9 cellular contexts compared by ENCODE assay signal in genomic region chr3:122365582-122366378, GRCh38. TPM values are rescaled to one million over a fixed set of nuclear protein-coding genes. Genes with fewer than 3 reads are reported as not detected.
DNase-seq lines count a peak whose midpoint lies in the region; ATAC-seq, FAIRE-seq and TF ChIP-seq lines count a peak whose summit lies in the region.
"Not testable (repeated sequence)": the region's sequence is repeated elsewhere in the genome, so short reads cannot be mapped to it uniquely, and the experiment has no call there.
"Had no signal": no experiment of that assay in that cellular context is flagged by ENCODE, and none has a peak within 500 bp of the region (broad histone marks: within the 10 kb centered on the region; RNA-seq: fewer than 3 reads in every experiment).

No MANE protein-coding gene starts in this region.

- ATAC-seq in GM18505 (IDR thresholded peaks at IDR 0.05; ENCODE audit: unreplicated experiment) (peak; percentile 59), HG03439 (IDR thresholded peaks at IDR 0.05; ENCODE audit: unreplicated experiment) (peak; percentile 63), left lung (peak; percentile 94)

- H4K20me1 ChIP-seq in PC-9 (ENCODE audit: insufficient read depth): not testable (repeated sequence)

- peaks cover 46% of the 10 kb centered on the region for H3F3A ChIP-seq in PC-9 (ENCODE audit: insufficient read depth, low read depth)

- H3K9me3 ChIP-seq in PC-9 (ENCODE audit: insufficient read depth, low read depth); left lung: not testable (repeated sequence)

- H3K27ac ChIP-seq in PC-9 (peak overlapping the region; percentile 96), epithelial cell of prostate (peak overlapping the region; percentile 73), left lung (peak overlapping the region in 1 of 2 donors; percentile 3)

- not testable (repeated sequence) for H3K27me3 Mint-ChIP-seq in activated T-helper 2 cell treated with anti-CD3 and anti-CD28 coated beads, Interferon-gamma antibody, Interleukin-2, Interleukin-4, amounts not matched to agents 10 μg/mL and 5 μg/mL and 100 μg/mL, durations not matched to agents 14 hours and 24 hours and 36 hours (ENCODE audit: low read depth); type B pancreatic cell

- not testable (repeated sequence) for H3K9me3 Mint-ChIP-seq in activated T-helper 2 cell treated with anti-CD3 and anti-CD28 coated beads, Interferon-gamma antibody, Interleukin-2, Interleukin-4, amounts not matched to agents 10 μg/mL and 5 μg/mL and 100 μg/mL, durations not matched to agents 14 hours and 24 hours and 36 hours; type B pancreatic cell

- H3K4me1 Mint-ChIP-seq in activated T-helper 2 cell treated with anti-CD3 and anti-CD28 coated beads, Interferon-gamma antibody, Interleukin-2, Interleukin-4, amounts not matched to agents 10 μg/mL and 5 μg/mL and 100 μg/mL, durations not matched to agents 14 hours and 24 hours and 36 hours (ENCODE audit: low read depth): peaks cover 41% of the 10 kb centered on the region
- not testable (repeated sequence) for H3K4me1 Mint-ChIP-seq in type B pancreatic cell (ENCODE audit: unreplicated experiment)

- H3K9me2 ChIP-seq in PC-9 (ENCODE audit: insufficient read depth): not testable (repeated sequence)

- H3K36me3 Mint-ChIP-seq in activated T-helper 2 cell treated with anti-CD3 and anti-CD28 coated beads, Interferon-gamma antibody, Interleukin-2, Interleukin-4, amounts not matched to agents 10 μg/mL and 5 μg/mL and 100 μg/mL, durations not matched to agents 14 hours and 24 hours and 36 hours (ENCODE audit: low read depth): peaks cover 65% of the 10 kb centered on the region
- H3K36me3 Mint-ChIP-seq in type B pancreatic cell: peaks cover 23% of the 10 kb centered on the region

- CTCF ChIA-PET in PC-9 (lab: Charles Lee): interaction anchor here (0.6 to 1.0 kb wide), 2 partner anchors 27 to 59 kb away, joined by 4 read pairs; no protein-coding TSS in a partner anchor

- not testable (repeated sequence) for H3K4me3 Mint-ChIP-seq in activated T-helper 2 cell treated with anti-CD3 and anti-CD28 coated beads, Interferon-gamma antibody, Interleukin-2, Interleukin-4, amounts not matched to agents 10 μg/mL and 5 μg/mL and 100 μg/mL, durations not matched to agents 14 hours and 24 hours and 36 hours (ENCODE audit: low read depth)
- peak overlapping the region; percentile 23 for H3K4me3 Mint-ChIP-seq in type B pancreatic cell

- not testable (repeated sequence) for TF ChIP-seq CTCF in PC-9 (conservative IDR thresholded peaks at IDR 0.05); left lung (IDR thresholded peaks at IDR 0.05); type B pancreatic cell (conservative IDR thresholded peaks at IDR 0.05)

- FAIRE-seq in H54 (lab: Jason Lieb, UNC): peak; percentile 95

- H3K27ac Mint-ChIP-seq in activated T-helper 2 cell treated with anti-CD3 and anti-CD28 coated beads, Interferon-gamma antibody, Interleukin-2, Interleukin-4, amounts not matched to agents 10 μg/mL and 5 μg/mL and 100 μg/mL, durations not matched to agents 14 hours and 24 hours and 36 hours: peak overlapping the region; percentile 92
- peak overlapping the region; percentile 83 for H3K27ac Mint-ChIP-seq in type B pancreatic cell

- peaks cover 46% of the 10 kb centered on the region for H3K36me3 ChIP-seq in PC-9 (ENCODE audit: low read depth)
- H3K36me3 ChIP-seq in left lung: peaks cover 0 to 59% of the 10 kb centered on the region in 2 donors

- H3K4me1 ChIP-seq in PC-9 (replicated peaks; ENCODE audit: insufficient read depth): peaks cover 31% of the 10 kb centered on the region
- H3K4me1 ChIP-seq in left lung: not testable (repeated sequence)

- H2AFZ ChIP-seq in PC-9: not testable (repeated sequence)

- POLR2A ChIA-PET in PC-9 (lab: Charles Lee; ENCODE audit: unreplicated experiment): interaction anchor here (0.6 kb wide), 1 partner anchor 55 kb away, joined by 9 read pairs; no protein-coding TSS in a partner anchor

- DNase-seq in H54 (ENCODE audit: insufficient read length, low spot score): peak; percentile 28
- peak; percentile 29 to 93 for DNase-seq in PC-9
- not testable (repeated sequence) for DNase-seq in activated T-helper 2 cell treated with anti-CD3 and anti-CD28 coated beads, Interferon-gamma antibody, Interleukin-2, Interleukin-4, amounts not matched to agents 10 μg/mL and 5 μg/mL and 100 μg/mL, durations not matched to agents 14 hours and 24 hours and 36 hours (ENCODE audit: low spot score); left lung; type B pancreatic cell (ENCODE audit: extremely low spot score, unreplicated experiment)
- peak; percentile 65 for DNase-seq in epithelial cell of prostate (ENCODE audit: low read depth, low spot score)

- intact Hi-C loops in PC-9 (cut with micrococcal nuclease; ENCODE audit: unreplicated experiment): loop anchor here (10.0 kb wide), 1 partner anchor 531 kb away; the partner anchor contains the start of genes EAF2 and IQCB1
- intact Hi-C loops in activated T-helper 2 cell treated with anti-CD3 and anti-CD28 coated beads, Interferon-gamma antibody, Interleukin-2, Interleukin-4, amounts not matched to agents 10 μg/mL and 5 μg/mL and 100 μg/mL, durations not matched to agents 14 hours and 24 hours and 36 hours (cut with micrococcal nuclease): loop anchor here (1.0 to 10.0 kb wide), 9 partner anchors 19 to 819 kb away; partner anchors contain the start of gene FAM162A
- intact Hi-C loops in left lung (cut with DNase I): not testable (repeated sequence)

- peak overlapping the region; percentile 35; the same call in 1 of the 2 replicates for H3K4me3 ChIP-seq in PC-9
- not testable (repeated sequence) for H3K4me3 ChIP-seq in left lung

- not testable (repeated sequence) for H3K27me3 ChIP-seq in PC-9 (ENCODE audit: insufficient read depth, low read depth); left lung

- not testable (repeated sequence) for BruUV-seq in PC-9 (replicated peaks; lab: Mats Ljungman, UMichigan)

- TF ChIP-seq POLR2A in GM18505 (IDR thresholded peaks at IDR 0.05; ENCODE audit: borderline replicate concordance, extremely low read depth, insufficient read depth, insufficient read length); H54 (IDR thresholded peaks at IDR 0.05; ENCODE audit: low read depth, low read length): not testable (repeated sequence)

- peak overlapping the region; percentile 67 for H3K4me2 ChIP-seq in PC-9

- not testable (repeated sequence) for H3K79me2 ChIP-seq in PC-9 (ENCODE audit: low read depth)

RNA-seq across cellular contexts. Expression of gene MIX23, which starts 17.3 kb away (rescaled TPM):
- total RNA-seq in PC-9 (2021) (44.8 and 63.6 TPM in 2 replicates), left lung (10 to 100 TPM; 24.2 to 24.4 TPM), type B pancreatic cell (ENCODE audit: low replicate concordance) (39.8 and 44.9 TPM in 2 replicates)
- 105 and 110 TPM in 2 replicates for total RNA-seq in activated T-helper 2 cell treated with anti-CD3 and anti-CD28 coated beads, Interferon-gamma antibody, Interleukin-2, Interleukin-4, amounts not matched to agents 10 μg/mL and 5 μg/mL and 100 μg/mL, durations not matched to agents 14 hours and 24 hours and 36 hours

RNA-seq across cellular contexts. Expression of gene FAM162A, which starts 18.2 kb away (rescaled TPM):
- total RNA-seq in PC-9 (2021) (36.8 and 41.0 TPM in 2 replicates), left lung (10 to 100 TPM; 30.2 to 30.5 TPM), type B pancreatic cell (ENCODE audit: low replicate concordance) (68.8 and 230 TPM in 2 replicates)
- total RNA-seq in activated T-helper 2 cell treated with anti-CD3 and anti-CD28 coated beads, Interferon-gamma antibody, Interleukin-2, Interleukin-4, amounts not matched to agents 10 μg/mL and 5 μg/mL and 100 μg/mL, durations not matched to agents 14 hours and 24 hours and 36 hours: 82.2 and 85.8 TPM in 2 replicates

RNA-seq across cellular contexts. Expression of gene CSTA, which starts 40.7 kb away (rescaled TPM):
- 16.8 and 18.0 TPM in 2 replicates for total RNA-seq in PC-9 (2021)
- not detected in 2 replicates for total RNA-seq in activated T-helper 2 cell treated with anti-CD3 and anti-CD28 coated beads, Interferon-gamma antibody, Interleukin-2, Interleukin-4, amounts not matched to agents 10 μg/mL and 5 μg/mL and 100 μg/mL, durations not matched to agents 14 hours and 24 hours and 36 hours
- 10 to 100 TPM; 18.6 to 19.8 TPM for total RNA-seq in left lung
- total RNA-seq in type B pancreatic cell (ENCODE audit: low replicate concordance): 39.5 and 99.3 TPM in 2 replicates
- total RNA-seq: glomerular endothelial cell had no signal

RNA-seq across cellular contexts. Expression of gene WDR5B, which starts 50.1 kb away (rescaled TPM):
- 4.5 and 5.8 TPM in 2 replicates for total RNA-seq in PC-9 (2021)
- total RNA-seq in activated T-helper 2 cell treated with anti-CD3 and anti-CD28 coated beads, Interferon-gamma antibody, Interleukin-2, Interleukin-4, amounts not matched to agents 10 μg/mL and 5 μg/mL and 100 μg/mL, durations not matched to agents 14 hours and 24 hours and 36 hours: 4.9 and 5.5 TPM in 2 replicates
- total RNA-seq in left lung: 1 to 10 TPM; 5.5 to 6.4 TPM
- 6.2 and 8.2 TPM in 2 replicates for total RNA-seq in type B pancreatic cell (ENCODE audit: low replicate concordance)

Comparison
In these comparisons a context has a peak if more than half of its experiments do, and no peak if none do; other contexts are left out.
1. RNA of gene CSTA, which starts 40.7 kb away (total RNA-seq): 39.5 to 99.3 TPM in type B pancreatic cell, 18.6 to 19.8 TPM in left lung and 16.8 to 18.0 TPM in PC-9; not detected in activated T-helper 2 cell treated with anti-CD3 and anti-CD28 coated beads, Interferon-gamma antibody, Interleukin-2, Interleukin-4, amounts not matched to agents 10 μg/mL and 5 μg/mL and 100 μg/mL, durations not matched to agents 14 hours and 24 hours and 36 hours; every median in the first group is over 10 times any median in the second.
2. Peak in every context shown above with its lines, with median percentiles within 50 percentile points of each other: ATAC-seq.